ENCODE assay signal across 8 cellular contexts in genomic region chr19:45886427-45887310, GRCh38. TPM values are rescaled to one million over a fixed set of nuclear protein-coding genes. Genes with fewer than 3 reads are reported as not detected.
DNase-seq lines count a peak whose midpoint lies in the region; ATAC-seq and TF ChIP-seq lines count a peak whose summit lies in the region.

No MANE protein-coding gene starts in this region.

- TF ChIP-seq CTCF in AG09309 (IDR thresholded peaks at IDR 0.05; ENCODE audit: control insufficient read depth, insufficient read depth, low read depth, low read length, missing control alignments) (no peak), chondrocyte (IDR thresholded peaks at IDR 0.05) (no peak)

- DNase-seq in AG09309 (ENCODE audit: low read depth): peak; percentile 73
- peak; percentile 93 for DNase-seq in NCI-H510A (lab: John Stamatoyannopoulos, UW)
- peak; percentile 78 to 81 for DNase-seq in activated CD4-positive, alpha-beta T cell treated with anti-CD3 and anti-CD28 coated beads for 24 hours (ENCODE audit: low read depth in 2 of 2)
- peak; percentile 95 for DNase-seq in chondrocyte (ENCODE audit: low spot score)
- peak; percentile 87 for DNase-seq in kidney glomerular epithelial cell (lab: John Stamatoyannopoulos, UW)
- DNase-seq in stimulated activated CD4-positive, alpha-beta T cell treated with anti-CD3 and anti-CD28 coated beads, Interleukin-15, amount 100 ng/mL, for 24 hours: peak; percentile 93

- H3K27me3 Mint-ChIP-seq in chondrocyte (ENCODE audit: low read depth): no peaks in the 10 kb centered on the region

- peak overlapping the region; percentile 91 for H3K4me3 Mint-ChIP-seq in chondrocyte (ENCODE audit: unreplicated experiment)

- peaks cover 4% of the 10 kb centered on the region for H3K36me3 Mint-ChIP-seq in chondrocyte (ENCODE audit: low read depth)

- H3K4me3 ChIP-seq in AG09309 (ENCODE audit: control insufficient read depth, low read depth, low read length): peak overlapping the region; percentile 62

- H3K4me1 Mint-ChIP-seq in chondrocyte (ENCODE audit: low read depth): peaks cover 23% of the 10 kb centered on the region

- peak overlapping the region; percentile 98 for H3K27ac Mint-ChIP-seq in chondrocyte (ENCODE audit: unreplicated experiment)

- ATAC-seq in GM19035 (IDR thresholded peaks at IDR 0.05; ENCODE audit: unreplicated experiment): peak; percentile 57
- ATAC-seq in HG03354 (IDR thresholded peaks at IDR 0.05; ENCODE audit: poor library complexity, severe bottlenecking, unreplicated experiment): peak; percentile 43

- H3K9me3 Mint-ChIP-seq in chondrocyte (ENCODE audit: low read depth): no peaks in the 10 kb centered on the region

RNA-seq across cellular contexts. Expression of gene IRF2BP1, which starts 0.7 kb away (rescaled TPM):
- 24.9 to 30.5 TPM (median 28.6 TPM) in 3 replicates for total RNA-seq in chondrocyte

RNA-seq across cellular contexts. Expression of gene MYPOP, which starts 15.7 kb away (rescaled TPM):
- total RNA-seq in chondrocyte: 11.9 to 13.1 TPM (median 12.5 TPM) in 3 replicates

RNA-seq across cellular contexts. Expression of gene FOXA3, which starts 22.5 kb away (rescaled TPM):
- not detected in 3 replicates for total RNA-seq in chondrocyte

RNA-seq across cellular contexts. Expression of gene SYMPK, which starts 23.7 kb away (rescaled TPM):
- total RNA-seq in chondrocyte: 56.5 to 63.3 TPM (median 58.0 TPM) in 3 replicates

RNA-seq across cellular contexts. Expression of gene NANOS2, which starts 27.9 kb away (rescaled TPM):
- not detected in 3 replicates for total RNA-seq in chondrocyte

Comparison
In these comparisons a context has a peak if more than half of its experiments do, and no peak if none do; other contexts are left out.
1. Peak in every context shown above with its lines: DNase-seq, ATAC-seq and H3K4me3 ChIP-seq.